Comparison of ENCODE assay signal across 8 cellular contexts in genomic region chr6:35044145-35044745, GRCh38.
DNase-seq lines count a peak whose midpoint lies in the region; ATAC-seq and TF ChIP-seq lines count a peak whose summit lies in the region.

No MANE protein-coding gene starts in this region.

- H3K27me3 Mint-ChIP-seq in osteocyte (ENCODE audit: unreplicated experiment) = no peaks in the 10 kb centered on the region

- ATAC-seq in esophagus mucosa = peak; percentile 64
- no peak for ATAC-seq in activated CD4-positive, CD25-positive, alpha-beta regulatory T cell treated with anti-CD3 and anti-CD28 coated beads, Interleukin-2, amount 50 U/mL, for 24 hours

- H3K9me3 Mint-ChIP-seq in osteocyte (ENCODE audit: unreplicated experiment) = no peaks in the 10 kb centered on the region

- peaks cover 22% of the 10 kb centered on the region for H3K4me1 Mint-ChIP-seq in osteocyte (ENCODE audit: unreplicated experiment)

- no peak for TF ChIP-seq CTCF in osteocyte (IDR thresholded peaks at IDR 0.05)

- peak overlapping the region; percentile 86 for H3K27ac Mint-ChIP-seq in osteocyte (ENCODE audit: unreplicated experiment)

- H3K36me3 Mint-ChIP-seq in osteocyte (ENCODE audit: unreplicated experiment) = peaks cover 13% of the 10 kb centered on the region

- no peak overlapping the region for H3K4me3 Mint-ChIP-seq in osteocyte (ENCODE audit: unreplicated experiment)

- DNase-seq in DMS153 treated with DMSO at 0.1 percent for 48 hours (lab: John Stamatoyannopoulos, UW; ENCODE audit: unreplicated experiment) (peak; percentile 90), NCI-H748 (lab: John Stamatoyannopoulos, UW; ENCODE audit: unreplicated experiment) (peak; percentile 90), osteocyte (ENCODE audit: extremely low spot score, unreplicated experiment) (no peak), NCI-H1105 (lab: John Stamatoyannopoulos, UW) (no peak), NCI-H2171 treated with DMSO at 0.1 percent for 48 hours (lab: John Stamatoyannopoulos, UW) (no peak), germinal center (ENCODE audit: low spot score) (no peak)

Comparison
In these comparisons a context has a peak if more than half of its experiments do, and no peak if none do; other contexts are left out.
1. DNase-seq: peak in DMS153 treated with DMSO at 0.1 percent for 48 hours (single experiment) and NCI-H748 (single experiment); none in osteocyte (single experiment), NCI-H1105 (single experiment), NCI-H2171 treated with DMSO at 0.1 percent for 48 hours (single experiment) and germinal center (single experiment).